8 cellular contexts compared by ENCODE assay signal in the genomic region with DNA sequence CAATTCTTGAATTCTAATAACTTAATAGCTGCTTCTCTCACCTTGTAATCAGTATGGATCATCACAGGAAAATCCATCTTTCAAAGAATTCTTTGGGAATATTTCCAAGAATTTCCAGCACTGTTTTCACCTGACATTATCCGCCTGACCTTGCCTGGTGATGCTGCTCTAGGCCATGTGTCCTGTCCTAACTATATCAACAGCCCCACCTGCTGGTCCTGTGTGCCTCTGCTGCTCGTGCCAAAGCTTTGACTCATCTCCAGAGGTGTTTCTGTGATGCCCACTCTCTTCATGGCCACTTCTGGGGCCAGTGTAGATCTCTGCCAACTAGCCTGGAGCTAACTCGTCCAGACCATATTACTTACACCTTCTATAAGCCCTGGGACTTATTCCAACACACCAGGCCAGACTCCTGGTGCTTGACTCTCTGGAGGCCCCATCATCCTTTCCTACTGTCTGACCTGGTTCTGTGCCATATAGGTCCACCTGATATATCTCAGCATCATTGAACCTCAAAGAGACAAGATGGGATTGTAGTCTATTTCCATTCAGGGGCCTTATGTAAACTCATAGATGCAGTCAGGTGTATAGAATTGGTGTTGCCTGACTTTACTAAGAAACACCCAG.
DNase-seq lines count a peak whose midpoint lies in the region; ATAC-seq and TF ChIP-seq lines count a peak whose summit lies in the region.

No MANE protein-coding gene starts in this region.

- dilution Hi-C loops in mammary epithelial cell (cut with HindIII; ENCODE audit: low sequenced_read_pairs), result no loop called here

- CTCF ChIA-PET in WTC11 (lab: Charles Lee), result interaction anchor here (0.5 to 2.0 kb wide), 5 partner anchors 16 to 454 kb away, joined by 3 to 8 read pairs (median 5); no protein-coding TSS in a partner anchor
- CTCF ChIA-PET in mammary epithelial cell (lab: Charles Lee; ENCODE audit: low non-redundant PET), result no interaction called here

- H3K9ac ChIP-seq in mammary epithelial cell (ENCODE audit: insufficient read depth, low read length), result no peak overlapping the region

- no peaks in the 10 kb centered on the region for H3K79me2 ChIP-seq in mammary epithelial cell (ENCODE audit: insufficient read depth, low read length)

- ATAC-seq in HG02610 (IDR thresholded peaks at IDR 0.05; ENCODE audit: unreplicated experiment) (peak; percentile 76), WTC11 (peak; percentile 97), HG03460 (IDR thresholded peaks at IDR 0.05; ENCODE audit: unreplicated experiment) (no peak)

- TF ChIP-seq CTCF in GM12872 (IDR thresholded peaks at IDR 0.05; ENCODE audit: insufficient read depth, low read depth, low read length) (peak; percentile 90), WTC11 (IDR thresholded peaks at IDR 0.05) (peak; percentile 70), mammary epithelial cell (conservative IDR thresholded peaks at IDR 0.05 in 1 of 2, IDR thresholded peaks at IDR 0.05 in 1 of 2; ENCODE audit: extremely low read depth in 1 of 2, insufficient read depth in 1 of 2, low read depth in 1 of 2, low read length in 2 of 2) (peak; percentile 90 to 93)

- no peaks in the 10 kb centered on the region for H3K4me1 ChIP-seq in mammary epithelial cell (ENCODE audit: insufficient read depth, low read length)

- H3K9me3 Mint-ChIP-seq in WTC11, result no peaks in the 10 kb centered on the region

- peaks cover 5% of the 10 kb centered on the region for H3K4me1 Mint-ChIP-seq in WTC11

- H3K4me3 ChIP-seq in mammary epithelial cell (replicated peaks in 1 of 3; ENCODE audit: insufficient read depth in 1 of 3, low read depth in 2 of 3, low read length in 3 of 3), result no peak overlapping the region

- no peak overlapping the region for H3K4me2 ChIP-seq in mammary epithelial cell (ENCODE audit: insufficient read depth, low read depth, low read length)

- H3K4me3 Mint-ChIP-seq in WTC11, result no peak overlapping the region

- H2AFZ ChIP-seq in mammary epithelial cell (ENCODE audit: low read depth, low read length), result no peak overlapping the region

- in situ Hi-C loops in mammary epithelial cell (cut with MboI; ENCODE audit: low sequenced_read_pairs in 2 of 2), result no loop called here

- intact Hi-C loops in mammary epithelial cell (cut with micrococcal nuclease), result loop anchor here (1.0 to 10.0 kb wide), 6 partner anchors 29 to 681 kb away; partner anchors contain the start of gene FAM151B

- no peak overlapping the region for H3K27ac ChIP-seq in mammary epithelial cell (ENCODE audit: insufficient read depth, low read depth, low read length)

- DNase-seq in NCI-H1930 (lab: John Stamatoyannopoulos, UW) (peak; percentile 12 to 22), WTC11 (ENCODE audit: low spot score) (peak; percentile 80), mammary epithelial cell (peak; percentile 53), kidney tubule cell (ENCODE audit: low spot score) (peak; percentile 81)
- peak; percentile 40 to 68 (median 41) for DNase-seq in stimulated activated CD4-positive, alpha-beta T cell treated with anti-CD3 and anti-CD28 coated beads, TNF-alpha, amount 100 ng/mL, for 48 hours (ENCODE audit: low read depth in 3 of 3)

- no TSS peak for BruUV-seq in mammary epithelial cell (replicated peaks; lab: Mats Ljungman, UMichigan)

- no peaks in the 10 kb centered on the region for H3K27me3 ChIP-seq in mammary epithelial cell (ENCODE audit: insufficient read depth, low read length)

- no peaks in the 10 kb centered on the region for H3K36me3 Mint-ChIP-seq in WTC11

- no peaks in the 10 kb centered on the region for H3K9me3 ChIP-seq in mammary epithelial cell (replicated peaks; ENCODE audit: insufficient read depth, low read length)

- H3K36me3 ChIP-seq in mammary epithelial cell (ENCODE audit: insufficient read depth, low read length), result no peaks in the 10 kb centered on the region

- no peaks in the 10 kb centered on the region for H3K27me3 Mint-ChIP-seq in WTC11 (ENCODE audit: low read depth)

- H4K20me1 ChIP-seq in mammary epithelial cell (ENCODE audit: insufficient read depth, low read length), result no peaks in the 10 kb centered on the region

- POLR2A ChIA-PET in WTC11 (lab: Charles Lee), result no interaction called here

- 17% methylated on average over 3 of the region's 3 CpGs for WGBS in mammary epithelial cell (ENCODE audit: low coverage, missing lambda C conversion rate)

- H3K27ac Mint-ChIP-seq in WTC11, result no peak overlapping the region

TF ChIP-seq in WTC11, 78 proteins besides CTCF, POLR2A, EP300 and RAD21:
- TF ChIP-seq GABPB1 (CRISPR knock-in tag; IDR thresholded peaks at IDR 0.05), result no peak
- TF ChIP-seq JUN (CRISPR knock-in tag; IDR thresholded peaks at IDR 0.05), result no peak
- no peak for TF ChIP-seq TCF7 (CRISPR knock-in tag; IDR thresholded peaks at IDR 0.05; ENCODE audit: low read depth)
- TF ChIP-seq ZNF512 (CRISPR knock-in tag; IDR thresholded peaks at IDR 0.05; ENCODE audit: borderline replicate concordance), result no peak
- TF ChIP-seq ZNF532 (CRISPR knock-in tag; IDR thresholded peaks at IDR 0.05; ENCODE audit: borderline replicate concordance), result no peak
- no peak for TF ChIP-seq ZNF232 (CRISPR knock-in tag; IDR thresholded peaks at IDR 0.05)

Comparison
In these comparisons a context has a peak if more than half of its experiments do, and no peak if none do; other contexts are left out.
1. DNase-seq: peak in every context shown above with its lines; median percentile 81 in kidney tubule cell; 80 in WTC11; 53 in mammary epithelial cell; 41 in stimulated activated CD4-positive, alpha-beta T cell treated with anti-CD3 and anti-CD28 coated beads, TNF-alpha, amount 100 ng/mL, for 48 hours; 17 in NCI-H1930.